9 cellular contexts compared by ENCODE assay signal in the genomic region with DNA sequence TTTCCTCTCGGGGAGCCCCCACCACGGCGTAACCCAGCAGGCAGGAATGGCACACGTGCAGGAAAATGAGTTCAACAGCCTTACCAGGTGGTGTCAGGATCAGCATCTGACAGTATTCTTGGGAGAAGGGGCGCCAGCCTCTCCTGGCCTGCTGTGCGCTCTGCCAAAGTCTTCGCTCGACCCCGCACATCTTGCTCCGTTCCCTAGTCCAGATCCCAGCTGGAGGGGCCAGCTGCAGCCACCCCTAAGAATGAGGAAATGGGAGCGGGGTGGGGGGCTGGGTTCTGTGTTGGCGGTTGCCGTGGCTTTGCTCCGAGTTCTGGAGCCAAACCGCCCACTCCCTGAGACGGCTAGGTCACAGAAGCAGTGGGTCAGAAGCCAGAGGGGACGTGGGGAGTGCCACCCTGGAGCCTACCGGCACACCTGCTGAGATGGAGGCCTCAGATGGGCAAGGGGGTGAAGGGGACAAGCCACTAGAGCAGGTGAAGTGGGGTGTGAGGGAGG. TPM values are rescaled to one million over a fixed set of nuclear protein-coding genes. Genes with fewer than 3 reads are reported as not detected.
DNase-seq lines count a peak whose midpoint lies in the region; TF ChIP-seq lines count a peak whose summit lies in the region.
"Had no signal": no experiment of that assay in that cellular context is flagged by ENCODE, and none has a peak within 500 bp of the region (broad histone marks: within the 10 kb centered on the region; RNA-seq: fewer than 3 reads in every experiment).

A gene (plus strand): TSS at position 328 of the 504 bp plus-strand sequence. CDS start 104 bp downstream, at position 432.

- H3K27me3 ChIP-seq in uterus = no peaks in the 10 kb centered on the region

- peaks cover 8% of the 10 kb centered on the region for H3K4me1 Mint-ChIP-seq in activated naive CD4-positive, alpha-beta T cell treated with anti-CD3 and anti-CD28 coated beads, Interleukin-2, amount 10 ng/mL, durations not matched to agents 7 days and 5 days
- peaks cover 7% of the 10 kb centered on the region for H3K4me1 Mint-ChIP-seq in chondrocyte (ENCODE audit: low read depth)
- H3K4me1 Mint-ChIP-seq in mesothelial cell of epicardium = peaks cover 6% of the 10 kb centered on the region

- no peak within 1 kb of the TSS for H3K27ac Mint-ChIP-seq in activated naive CD4-positive, alpha-beta T cell treated with anti-CD3 and anti-CD28 coated beads, Interleukin-2, amount 10 ng/mL, durations not matched to agents 7 days and 5 days
- no peak within 1 kb of the TSS for H3K27ac Mint-ChIP-seq in chondrocyte (ENCODE audit: unreplicated experiment)
- no peak within 1 kb of the TSS for H3K27ac Mint-ChIP-seq in mesothelial cell of epicardium

- peak within 1 kb of the TSS in 1 of 2 donors; percentile 40 for H3K27ac ChIP-seq in uterus

- H3K36me3 ChIP-seq in uterus = no peaks in the 10 kb centered on the region

- no peaks in the 10 kb centered on the region for H3K9me3 Mint-ChIP-seq in activated naive CD4-positive, alpha-beta T cell treated with anti-CD3 and anti-CD28 coated beads, Interleukin-2, amount 10 ng/mL, durations not matched to agents 7 days and 5 days
- H3K9me3 Mint-ChIP-seq in chondrocyte (ENCODE audit: low read depth) (no peaks in the 10 kb centered on the region), mesothelial cell of epicardium (no peaks in the 10 kb centered on the region)

- H3K4me3 ChIP-seq in uterus = peak within 1 kb of the TSS; percentile 31 to 37

- no peaks in the 10 kb centered on the region for H3K36me3 Mint-ChIP-seq in activated naive CD4-positive, alpha-beta T cell treated with anti-CD3 and anti-CD28 coated beads, Interleukin-2, amount 10 ng/mL, durations not matched to agents 7 days and 5 days
- H3K36me3 Mint-ChIP-seq in chondrocyte (ENCODE audit: low read depth) (no peaks in the 10 kb centered on the region), mesothelial cell of epicardium (no peaks in the 10 kb centered on the region)

- CTCF ChIA-PET in activated naive CD4-positive, alpha-beta T cell treated with anti-CD3 and anti-CD28 coated beads, Interleukin-2, amount 10 ng/mL, durations not matched to agents 7 days and 5 days (lab: Charles Lee) = interaction anchor here (1.2 to 1.4 kb wide), 3 partner anchors 10 to 279 kb away, joined by 3 to 5 read pairs (median 4); no protein-coding TSS in a partner anchor

- intact Hi-C loops in uterus (cut with DNase I; ENCODE audit: low total_unique reads) = no loop called here

- no peaks in the 10 kb centered on the region for H3K4me1 ChIP-seq in uterus

- TF ChIP-seq CTCF in chondrocyte (IDR thresholded peaks at IDR 0.05) (no peak), mesothelial cell of epicardium (IDR thresholded peaks at IDR 0.05; ENCODE audit: unreplicated experiment) (no peak), uterus (IDR thresholded peaks at IDR 0.05) (no peak)

- H3K27me3 Mint-ChIP-seq in activated naive CD4-positive, alpha-beta T cell treated with anti-CD3 and anti-CD28 coated beads, Interleukin-2, amount 10 ng/mL, durations not matched to agents 7 days and 5 days = peaks cover 19% of the 10 kb centered on the region
- H3K27me3 Mint-ChIP-seq in chondrocyte (ENCODE audit: low read depth) (peaks cover 3% of the 10 kb centered on the region), mesothelial cell of epicardium (ENCODE audit: low read depth) (no peaks in the 10 kb centered on the region)

- peak within 1 kb of the TSS; percentile 69 for H3K4me3 Mint-ChIP-seq in activated naive CD4-positive, alpha-beta T cell treated with anti-CD3 and anti-CD28 coated beads, Interleukin-2, amount 10 ng/mL, durations not matched to agents 7 days and 5 days
- H3K4me3 Mint-ChIP-seq in chondrocyte (ENCODE audit: unreplicated experiment) = peak within 1 kb of the TSS; percentile 74
- H3K4me3 Mint-ChIP-seq in mesothelial cell of epicardium = peak within 1 kb of the TSS; percentile 69

- no peak for DNase-seq in activated naive CD4-positive, alpha-beta T cell treated with anti-CD3 and anti-CD28 coated beads, Interleukin-2, amount 10 ng/mL, durations not matched to agents 7 days and 5 days
- DNase-seq in activated naive CD4-positive, alpha-beta T cell (lab: John Stamatoyannopoulos, UW) = no peak
- DNase-seq in chondrocyte (ENCODE audit: low spot score) = no peak
- no peak for DNase-seq in mesothelial cell of epicardium (ENCODE audit: low spot score in 2 of 2, unreplicated experiment in 2 of 2)
- no peak for DNase-seq in uterus
- DNase-seq in epidermal melanocyte (ENCODE audit: insufficient read length, low spot score) = no peak
- DNase-seq in KG1 (lab: John Stamatoyannopoulos, UW) = no peak
- DNase-seq in activated CD8-positive, alpha-beta memory T cell treated with anti-CD3 and anti-CD28 coated beads, Interleukin-2, amount 50 U/mL, for 4 hours = no peak
- DNase-seq: NCI-H1105 treated with DMSO at 0.1 percent for 48 hours had no signal

- TF ChIP-seq POLR2A in uterus (IDR thresholded peaks at IDR 0.05) = no peak

- H3K9me3 ChIP-seq in uterus = no peaks in the 10 kb centered on the region

RNA-seq across cellular contexts. Expression of the gene that starts here (rescaled TPM):
- total RNA-seq in chondrocyte (not detected in 3 replicates), mesothelial cell of epicardium (0.25 TPM in 1 of 3 replicates, not detected in the others), uterus (not detected)
